11 cellular contexts compared by ENCODE assay signal in genomic region chr2:45203400-45203799, GRCh38.
"Had no signal": no experiment of that assay in that cellular context is flagged by ENCODE, and none has a peak within 500 bp of the region (broad histone marks: within the 10 kb centered on the region; RNA-seq: fewer than 3 reads in every experiment).

No MANE protein-coding gene starts in this region.

- H3K9me3 ChIP-seq: HAP-1 had no signal

- DNase-seq: GM23248, GOT3, H7, H9, HCEC 1CT, HFFc6 had no signal

- H3K4me1 ChIP-seq: HAP-1 had no signal

- H3K36me3 ChIP-seq: HAP-1 had no signal

- H3K27ac ChIP-seq: GM23248 had no signal

- H3K9ac ChIP-seq: GM23248 had no signal

- ATAC-seq: GM23338, HCT116 had no signal

- FAIRE-seq: H1, H54 had no signal

- H3K4me3 ChIP-seq: GM23248, GM23338, HAP-1 had no signal
